ENCODE assay signal across 8 cellular contexts in genomic region chr6:3208096-3208774, GRCh38. TPM values are rescaled to one million over a fixed set of nuclear protein-coding genes. Genes with fewer than 3 reads are reported as not detected.
DNase-seq lines count a peak whose midpoint lies in the region; ATAC-seq and TF ChIP-seq lines count a peak whose summit lies in the region.

No MANE protein-coding gene starts in this region.

- H3K4me3 ChIP-seq in RWPE2 (ENCODE audit: severe bottlenecking) = no peak overlapping the region
- no peak overlapping the region for H3K4me3 ChIP-seq in esophagus squamous epithelium
- no peak overlapping the region for H3K4me3 ChIP-seq in skeletal muscle tissue (ENCODE audit: low read length in 3 of 3)

- H3K36me3 ChIP-seq in RWPE2 (ENCODE audit: low read depth) (no peaks in the 10 kb centered on the region), esophagus squamous epithelium (no peaks in the 10 kb centered on the region), skeletal muscle tissue (ENCODE audit: control insufficient read depth in 3 of 3, insufficient read depth in 3 of 3, low read length in 3 of 3) (no peaks in the 10 kb centered on the region)

- intact Hi-C loops in esophagus squamous epithelium (cut with DNase I) = no loop called here

- TF ChIP-seq CTCF in RWPE2 (IDR thresholded peaks at IDR 0.05; ENCODE audit: poor library complexity, severe bottlenecking) (no peak), esophagus squamous epithelium (IDR thresholded peaks at IDR 0.05) (no peak)

- ATAC-seq in RWPE2 (ENCODE audit: low read depth) (peak; percentile 19; the same call in 1 of the 3 replicates), GM18909 (IDR thresholded peaks at IDR 0.05; ENCODE audit: poor library complexity, unreplicated experiment) (no peak)

- peak overlapping the region; percentile 47 for H3K27ac ChIP-seq in RWPE2 (ENCODE audit: poor library complexity, severe bottlenecking)
- peak overlapping the region; percentile 74 to 88 (median 80) for H3K27ac ChIP-seq in esophagus squamous epithelium
- H3K27ac ChIP-seq in skeletal muscle tissue (ENCODE audit: low read depth, low read length) = peak overlapping the region; percentile 38

- DNase-seq in NCI-H2171 treated with DMSO at 0.1 percent for 48 hours (lab: John Stamatoyannopoulos, UW) = peak; percentile 32
- no peak for DNase-seq in NCI-H2171 (lab: John Stamatoyannopoulos, UW)
- DNase-seq in RWPE2 (ENCODE audit: low spot score) = no peak
- no peak for DNase-seq in esophagus squamous epithelium (lab: John Stamatoyannopoulos, UW)
- DNase-seq in cerebellum (ENCODE audit: low spot score) = no peak
- no peak for DNase-seq in NCI-H2196 treated with DMSO at 0.1 percent for 48 hours (lab: John Stamatoyannopoulos, UW; ENCODE audit: unreplicated experiment)

- H3K27me3 ChIP-seq in RWPE2 (ENCODE audit: insufficient read depth, poor library complexity, severe bottlenecking) = no peaks in the 10 kb centered on the region
- no peaks in the 10 kb centered on the region for H3K27me3 ChIP-seq in esophagus squamous epithelium
- peaks cover 4 to 25% (median 4%) of the 10 kb centered on the region in 3 donors for H3K27me3 ChIP-seq in skeletal muscle tissue (ENCODE audit: control insufficient read depth in 3 of 3, insufficient read depth in 3 of 3, low read length in 3 of 3)

- 15 to 33% methylated on average over 14 of the region's 14 CpGs for WGBS in esophagus squamous epithelium, 2 donors

- H3K9ac ChIP-seq in skeletal muscle tissue (ENCODE audit: low read depth in 1 of 3, low read length in 3 of 3) = no peak overlapping the region

- no peak for TF ChIP-seq POLR2A in esophagus squamous epithelium (IDR thresholded peaks at IDR 0.05)

- H3K4me1 ChIP-seq in RWPE2 (ENCODE audit: insufficient read depth, poor library complexity, severe bottlenecking) (peaks cover 23% of the 10 kb centered on the region), esophagus squamous epithelium (peaks cover 19 to 44% (median 30%) of the 10 kb centered on the region in 3 donors), skeletal muscle tissue (ENCODE audit: control insufficient read depth in 3 of 3, insufficient read depth in 3 of 3, low read length in 3 of 3) (peaks cover 4 to 11% (median 7%) of the 10 kb centered on the region in 3 donors)

- no peaks in the 10 kb centered on the region for H3K9me3 ChIP-seq in RWPE2 (ENCODE audit: severe bottlenecking)
- H3K9me3 ChIP-seq in esophagus squamous epithelium = no peaks in the 10 kb centered on the region
- no peaks in the 10 kb centered on the region for H3K9me3 ChIP-seq in skeletal muscle tissue (ENCODE audit: control insufficient read depth in 3 of 3, low read length in 3 of 3)

RNA-seq across cellular contexts. Expression of gene TUBB2B, which starts 19.2 kb away (rescaled TPM):
- total RNA-seq in esophagus squamous epithelium (1 to 10 TPM; 1.6 to 5.0 (median 3.2) TPM), skeletal muscle tissue (104 TPM), cerebellum (1,395 TPM)

RNA-seq across cellular contexts. Expression of gene PSMG4, which starts 50.5 kb away (rescaled TPM):
- 10 to 100 TPM in 3 of 4 donors, 1 to 10 TPM in 1; 9.4 to 36.0 (median 14.9) TPM for total RNA-seq in esophagus squamous epithelium
- total RNA-seq in skeletal muscle tissue = 16.7 TPM
- 40.9 TPM for total RNA-seq in cerebellum

RNA-seq across cellular contexts. Expression of gene TUBB2A, which starts 50.9 kb away (rescaled TPM):
- 100 to 1,000 TPM in 2 of 4 donors, 10 to 100 TPM in 2; 35.9 to 149 (median 93.5) TPM for total RNA-seq in esophagus squamous epithelium
- total RNA-seq in skeletal muscle tissue = 59.0 TPM
- 485 TPM for total RNA-seq in cerebellum

Comparison
In these comparisons a context has a peak if more than half of its experiments do, and no peak if none do; other contexts are left out.
1. RNA of gene TUBB2B, which starts 19.2 kb away (total RNA-seq): 1,395 TPM in cerebellum (single experiment) and 104 TPM in skeletal muscle tissue (single experiment); 1.6 to 5.0 TPM in esophagus squamous epithelium; every median in the first group is over 10 times any median in the second.
2. Peak in every context shown above with its lines, with median percentiles within 50 percentile points of each other: H3K27ac ChIP-seq.